Comparison of ENCODE assay signal across 8 cellular contexts in the genomic region with DNA sequence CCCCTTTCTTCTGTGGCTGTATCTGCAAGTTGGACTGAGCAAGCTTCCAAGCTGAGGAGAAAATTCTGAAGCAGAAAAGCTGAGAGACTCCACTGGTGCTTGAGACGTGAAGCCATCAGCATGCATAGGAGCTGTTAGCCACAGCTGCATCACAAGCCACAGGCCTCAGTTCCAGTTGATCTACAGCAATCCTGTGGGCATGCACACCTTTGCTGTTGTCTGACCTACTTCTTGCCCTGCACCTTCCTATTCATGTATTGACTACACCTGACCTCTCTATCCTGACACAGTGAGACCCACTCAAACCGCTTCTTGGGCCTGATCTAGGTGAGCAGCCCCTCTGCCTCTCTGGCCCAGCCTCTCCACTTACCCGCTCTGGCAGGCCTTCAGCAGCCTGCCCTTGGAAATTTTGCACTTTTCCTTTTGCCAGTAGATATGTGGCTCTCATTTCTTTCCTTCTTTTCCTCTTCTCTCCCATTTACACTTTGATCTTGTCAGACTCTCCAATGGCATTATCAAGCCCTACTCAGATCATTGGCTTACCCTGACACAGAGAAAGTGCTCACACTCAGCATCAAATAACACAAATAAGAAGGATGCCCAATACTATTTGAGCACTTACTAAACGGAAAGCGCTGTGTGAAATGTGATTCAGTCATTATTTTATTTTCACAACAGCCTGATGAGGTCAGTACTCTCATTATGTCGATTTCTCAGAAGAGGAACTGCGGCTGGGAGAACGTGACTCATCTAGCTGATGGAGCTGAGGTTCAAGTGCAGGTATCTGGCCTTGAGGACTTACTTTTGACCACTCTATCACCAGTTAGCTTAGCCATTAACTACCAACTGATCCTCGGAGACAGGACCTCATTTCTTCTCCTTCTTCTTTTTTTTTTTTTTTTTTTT. TPM values are rescaled to one million over a fixed set of nuclear protein-coding genes. Genes with fewer than 3 reads are reported as not detected.
DNase-seq lines count a peak whose midpoint lies in the region; ATAC-seq lines count a peak whose summit lies in the region.

No MANE protein-coding gene starts in this region.

- H3K27me3 Mint-ChIP-seq in activated CD4-positive, alpha-beta memory T cell treated with anti-CD3 and anti-CD28 coated beads for 36 hours, result no peaks in the 10 kb centered on the region

- intact Hi-C loops in activated CD4-positive, alpha-beta memory T cell treated with anti-CD3 and anti-CD28 coated beads for 36 hours (cut with micrococcal nuclease), result loop anchor here (1.0 to 5.0 kb wide), 4 partner anchors 57 to 197 kb away; a partner anchor contains a TSS

- peaks cover 15% of the 10 kb centered on the region for H3K4me1 Mint-ChIP-seq in activated CD4-positive, alpha-beta memory T cell treated with anti-CD3 and anti-CD28 coated beads for 36 hours (ENCODE audit: low read depth)

- peak; percentile 78 for DNase-seq in activated CD4-positive, alpha-beta memory T cell treated with anti-CD3 and anti-CD28 coated beads for 36 hours
- DNase-seq in lung microvascular endothelial cell (ENCODE audit: low read depth in 2 of 2) (peak; percentile 19 to 79), DMS 273 treated with DMSO at 0.1 percent for 48 hours (lab: John Stamatoyannopoulos, UW) (no peak), anterior cingulate cortex (lab: John Stamatoyannopoulos, UW) (no peak), DMS79 (lab: John Stamatoyannopoulos, UW) (no peak)

- ATAC-seq in GM18873 (IDR thresholded peaks at IDR 0.05; ENCODE audit: low FRiP score, unreplicated experiment) (peak; percentile 55), HG03342 (IDR thresholded peaks at IDR 0.05; ENCODE audit: unreplicated experiment) (peak; percentile 63), GM19324 (IDR thresholded peaks at IDR 0.05; ENCODE audit: low FRiP score, unreplicated experiment) (no peak)

- H3K4me3 Mint-ChIP-seq in activated CD4-positive, alpha-beta memory T cell treated with anti-CD3 and anti-CD28 coated beads for 36 hours, result peak overlapping the region; percentile 7

- no peaks in the 10 kb centered on the region for H3K36me3 Mint-ChIP-seq in activated CD4-positive, alpha-beta memory T cell treated with anti-CD3 and anti-CD28 coated beads for 36 hours

- POLR2A ChIA-PET in activated CD4-positive, alpha-beta memory T cell treated with anti-CD3 and anti-CD28 coated beads for 36 hours (lab: Charles Lee), result interaction anchor here (1.0 kb wide), 1 partner anchor 72 kb away, joined by 4 read pairs; no protein-coding TSS in a partner anchor

- H3K27ac Mint-ChIP-seq in activated CD4-positive, alpha-beta memory T cell treated with anti-CD3 and anti-CD28 coated beads for 36 hours, result peak overlapping the region; percentile 80

- no peaks in the 10 kb centered on the region for H3K9me3 Mint-ChIP-seq in activated CD4-positive, alpha-beta memory T cell treated with anti-CD3 and anti-CD28 coated beads for 36 hours

- CTCF ChIA-PET in activated CD4-positive, alpha-beta memory T cell treated with anti-CD3 and anti-CD28 coated beads for 36 hours (lab: Charles Lee), result interaction anchor here (0.6 to 8.2 kb wide), 8 partner anchors 17 to 101 kb away, joined by 3 to 181 read pairs (median 5); a partner anchor contains a TSS

RNA-seq across cellular contexts. Expression of a gene that starts 21.9 kb away (rescaled TPM):
- 10 to 100 TPM in 1 of 2 experiments, 1 to 10 TPM in 1; 9.9 to 10.3 TPM for total RNA-seq in activated CD4-positive, alpha-beta memory T cell treated with anti-CD3 and anti-CD28 coated beads for 36 hours
- total RNA-seq in lung microvascular endothelial cell, result 1.3 and 1.8 TPM in 2 replicates

RNA-seq across cellular contexts. Expression of a gene that starts 56.9 kb away (rescaled TPM):
- 10 to 100 TPM; 65.2 to 68.7 TPM for total RNA-seq in activated CD4-positive, alpha-beta memory T cell treated with anti-CD3 and anti-CD28 coated beads for 36 hours
- 42.9 and 52.4 TPM in 2 replicates for total RNA-seq in lung microvascular endothelial cell

Comparison
In these comparisons a context has a peak if more than half of its experiments do, and no peak if none do; other contexts are left out.
1. DNase-seq: peak in activated CD4-positive, alpha-beta memory T cell treated with anti-CD3 and anti-CD28 coated beads for 36 hours (single experiment) and lung microvascular endothelial cell (2 of 2); none in DMS 273 treated with DMSO at 0.1 percent for 48 hours (single experiment), anterior cingulate cortex (0 of 58) and DMS79 (single experiment).